In genomic region chr6:129248976-129249375, GRCh38 we compare ENCODE assay signal across 20 cellular contexts.
A peak's percentile ranks its signal among the peaks of the same experiment; 100 is the strongest.
DNase-seq lines count a peak whose midpoint lies in the region; ATAC-seq, FAIRE-seq and TF ChIP-seq lines count a peak whose summit lies in the region.
"Had no signal": no experiment of that assay in that cellular context is flagged by ENCODE, and none has a peak within 500 bp of the region (broad histone marks: within the 10 kb centered on the region; RNA-seq: fewer than 3 reads in every experiment).

No MANE protein-coding gene starts in this region.

- H3K9me2 ChIP-seq in GM23338 (ENCODE audit: insufficient read depth), result no peaks in the 10 kb centered on the region
- H3K9me2 ChIP-seq: SK-N-SH had no signal

- no peaks in the 10 kb centered on the region for H3F3A ChIP-seq in GM23338 (replicated peaks; ENCODE audit: low read depth)

- H3K27me3 Mint-ChIP-seq in GM23338 (ENCODE audit: insufficient read depth, low read depth, poor library complexity), result no peaks in the 10 kb centered on the region

- H3K4me2 ChIP-seq in GM23338, result no peak overlapping the region
- H3K4me2 ChIP-seq: SK-N-SH had no signal

- no peak for DNase-seq in GM23338 (ENCODE audit: low spot score)
- DNase-seq in dorsolateral prefrontal cortex, result no peak
- no peak for DNase-seq in left ventricle myocardium superior
- DNase-seq in NCI-H1417 treated with DMSO at 0.1 percent for 48 hours (lab: John Stamatoyannopoulos, UW), result no peak
- DNase-seq in NCI-H1930 (lab: John Stamatoyannopoulos, UW), result no peak
- DNase-seq in activated T-cell treated with anti-CD3 and anti-CD28 coated beads for 4 hours, result no peak
- no peak for DNase-seq in RCC 7860 (ENCODE audit: low spot score)
- DNase-seq: DMS79; IMR-90; NCI-H1417; NCI-H2029; NCI-H69; NK-92 treated with Interleukin-12 subunit alpha and Interleukin-12 subunit beta, amount 100 ng/mL, for 24 hours; Peyer's patch; SHP77 treated with DMSO at 0.1 percent for 48 hours; SK-N-SH had no signal

- no peak overlapping the region for H3K4me3 Mint-ChIP-seq in GM23338

- no peaks in the 10 kb centered on the region for H4K20me1 ChIP-seq in GM23338 (replicated peaks; ENCODE audit: insufficient read depth)

- H3K27me3 ChIP-seq in GM23338 (ENCODE audit: insufficient read depth) (no peaks in the 10 kb centered on the region), dorsolateral prefrontal cortex (no peaks in the 10 kb centered on the region), neuron (ENCODE audit: insufficient read depth, low read length) (no peaks in the 10 kb centered on the region)
- H3K27me3 ChIP-seq: Peyer's patch had no signal

- H3K4me1 ChIP-seq in GM23338 (ENCODE audit: insufficient read depth) (no peaks in the 10 kb centered on the region), neuron (ENCODE audit: insufficient read depth, low read length) (peaks cover 21% of the 10 kb centered on the region)
- H3K4me1 ChIP-seq: Peyer's patch had no signal

- no peak for ATAC-seq in GM23338
- ATAC-seq in left ventricle myocardium superior, result peak; percentile 75

- FAIRE-seq in RCC 7860 (lab: Jason Lieb, UNC), result no peak
- FAIRE-seq: D721Med, H54 had no signal

- H3K36me3 ChIP-seq in GM23338 (ENCODE audit: insufficient read depth) (no peaks in the 10 kb centered on the region), neuron (ENCODE audit: insufficient read depth, low read length) (no peaks in the 10 kb centered on the region)
- H3K36me3 ChIP-seq: Peyer's patch had no signal

- H3K9me3 Mint-ChIP-seq in GM23338, result no peaks in the 10 kb centered on the region

- H3K36me3 Mint-ChIP-seq in GM23338 (ENCODE audit: low read depth), result no peaks in the 10 kb centered on the region

- H3K27ac Mint-ChIP-seq in GM23338, result peak overlapping the region; percentile 72; the same call in 1 of the 2 replicates

- TF ChIP-seq CTCF in GM23338 (conservative IDR thresholded peaks at IDR 0.05; ENCODE audit: low read depth in 2 of 2) (no peak), dorsolateral prefrontal cortex (IDR thresholded peaks at IDR 0.05 in 54 of 56, conservative IDR thresholded peaks at IDR 0.05 in 2 of 56; ENCODE audit: low read depth in 1 of 56, partially characterized antibody in 56 of 56) (no peak)

- intact Hi-C loops in dorsolateral prefrontal cortex (cut with DNase I) (loop anchor here in 1 of 2 donors (10.0 kb wide), 1 partner anchor 514 kb away; no protein-coding TSS in a partner anchor), left ventricle myocardium superior (cut with micrococcal nuclease) (loop anchor here (10.0 kb wide), 2 partner anchors 114 to 524 kb away; no protein-coding TSS in a partner anchor)

- H2AFZ ChIP-seq in GM23338, result no peak overlapping the region
- H2AFZ ChIP-seq in neuron (ENCODE audit: low read depth, low read length), result peak overlapping the region; percentile 37

- no peak overlapping the region for H3K4me3 ChIP-seq in GM23338
- no peak overlapping the region for H3K4me3 ChIP-seq in dorsolateral prefrontal cortex
- no peak overlapping the region for H3K4me3 ChIP-seq in neuron (ENCODE audit: low read length)
- H3K4me3 ChIP-seq: Peyer's patch had no signal

- H3K9me3 ChIP-seq in neuron (ENCODE audit: low read length), result peaks cover 1% of the 10 kb centered on the region
- H3K9me3 ChIP-seq: Peyer's patch, SK-N-SH had no signal

- H3K79me2 ChIP-seq in GM23338 (replicated peaks; ENCODE audit: insufficient read depth), result no peaks in the 10 kb centered on the region

- H3K4me1 Mint-ChIP-seq in GM23338, result no peaks in the 10 kb centered on the region

- H3K27ac ChIP-seq in GM23338 (ENCODE audit: low read depth), result no peak overlapping the region
- peak overlapping the region in 39 of 59 donors; percentile 2 to 70 (median 41) for H3K27ac ChIP-seq in dorsolateral prefrontal cortex
- H3K27ac ChIP-seq: HL-60, Peyer's patch had no signal

TF ChIP-seq in GM23338, 12 proteins besides CTCF, POLR2A, EP300 and RAD21:
- no peak for TF ChIP-seq ZNF462 (CRISPR knock-in tag; IDR thresholded peaks at IDR 0.05)
- TF ChIP-seq, protein P1, sequence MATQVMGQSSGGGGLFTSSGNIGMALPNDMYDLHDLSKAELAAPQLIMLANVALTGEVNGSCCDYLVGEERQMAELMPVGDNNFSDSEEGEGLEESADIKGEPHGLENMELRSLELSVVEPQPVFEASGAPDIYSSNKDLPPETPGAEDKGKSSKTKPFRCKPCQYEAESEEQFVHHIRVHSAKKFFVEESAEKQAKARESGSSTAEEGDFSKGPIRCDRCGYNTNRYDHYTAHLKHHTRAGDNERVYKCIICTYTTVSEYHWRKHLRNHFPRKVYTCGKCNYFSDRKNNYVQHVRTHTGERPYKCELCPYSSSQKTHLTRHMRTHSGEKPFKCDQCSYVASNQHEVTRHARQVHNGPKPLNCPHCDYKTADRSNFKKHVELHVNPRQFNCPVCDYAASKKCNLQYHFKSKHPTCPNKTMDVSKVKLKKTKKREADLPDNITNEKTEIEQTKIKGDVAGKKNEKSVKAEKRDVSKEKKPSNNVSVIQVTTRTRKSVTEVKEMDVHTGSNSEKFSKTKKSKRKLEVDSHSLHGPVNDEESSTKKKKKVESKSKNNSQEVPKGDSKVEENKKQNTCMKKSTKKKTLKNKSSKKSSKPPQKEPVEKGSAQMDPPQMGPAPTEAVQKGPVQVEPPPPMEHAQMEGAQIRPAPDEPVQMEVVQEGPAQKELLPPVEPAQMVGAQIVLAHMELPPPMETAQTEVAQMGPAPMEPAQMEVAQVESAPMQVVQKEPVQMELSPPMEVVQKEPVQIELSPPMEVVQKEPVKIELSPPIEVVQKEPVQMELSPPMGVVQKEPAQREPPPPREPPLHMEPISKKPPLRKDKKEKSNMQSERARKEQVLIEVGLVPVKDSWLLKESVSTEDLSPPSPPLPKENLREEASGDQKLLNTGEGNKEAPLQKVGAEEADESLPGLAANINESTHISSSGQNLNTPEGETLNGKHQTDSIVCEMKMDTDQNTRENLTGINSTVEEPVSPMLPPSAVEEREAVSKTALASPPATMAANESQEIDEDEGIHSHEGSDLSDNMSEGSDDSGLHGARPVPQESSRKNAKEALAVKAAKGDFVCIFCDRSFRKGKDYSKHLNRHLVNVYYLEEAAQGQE (IDR thresholded peaks at IDR 0.05; ENCODE audit: unreplicated experiment), result no peak
